26 cellular contexts compared by ENCODE assay signal in the genomic region with DNA sequence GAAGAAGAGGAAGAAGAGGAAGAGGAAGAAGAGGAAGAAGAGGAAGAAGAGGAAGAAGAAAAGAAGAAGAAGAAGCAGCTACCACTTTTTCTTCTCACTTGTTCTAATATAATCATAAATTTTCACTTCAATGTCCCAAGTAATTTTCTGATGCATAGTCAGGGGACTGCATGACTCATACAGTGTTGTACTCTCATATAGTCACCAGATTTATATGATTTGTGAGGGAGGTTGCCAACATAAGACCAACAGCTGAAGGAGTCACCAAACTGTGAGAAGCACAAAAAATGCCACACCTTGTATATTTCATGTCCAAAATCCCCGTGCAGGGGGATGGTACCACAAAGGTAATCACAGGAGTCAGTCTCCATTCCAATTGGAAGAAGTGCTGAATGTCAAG. TPM values are rescaled to one million over a fixed set of nuclear protein-coding genes. Genes with fewer than 3 reads are reported as not detected.
DNase-seq lines count a peak whose midpoint lies in the region; ATAC-seq, FAIRE-seq and TF ChIP-seq lines count a peak whose summit lies in the region.
"Had no signal": no experiment of that assay in that cellular context is flagged by ENCODE, and none has a peak within 500 bp of the region (broad histone marks: within the 10 kb centered on the region; RNA-seq: fewer than 3 reads in every experiment).

No MANE protein-coding gene starts in this region.

- H3K4me3 ChIP-seq in bronchial epithelial cell (ENCODE audit: low read depth, low read length) (no peak overlapping the region), HepG2 (replicated peaks in 1 of 3; ENCODE audit: insufficient read depth in 1 of 3, low read depth in 2 of 3, low read length in 3 of 3) (no peak overlapping the region)
- H3K4me3 ChIP-seq: BLaER1 treated with 17β-estradiol and CSF1 and Interleukin-3, amounts not matched to agents 10 nM and 100 nM; GM12878; heart right ventricle; lower lobe of right lung; ovary had no signal

- H3K36me3 ChIP-seq in bronchial epithelial cell (ENCODE audit: control insufficient read depth, insufficient read depth, low read length) (no peaks in the 10 kb centered on the region), HepG2 (replicated peaks in 1 of 2; ENCODE audit: control insufficient read depth in 1 of 2, insufficient read depth in 2 of 2, low read length in 2 of 2) (no peaks in the 10 kb centered on the region)
- H3K36me3 ChIP-seq: BLaER1 treated with 17β-estradiol and CSF1 and Interleukin-3, amounts not matched to agents 10 nM and 100 nM; heart right ventricle; lower lobe of right lung; ovary had no signal

- H3K9me3 ChIP-seq in HepG2 (ENCODE audit: low read length), result no peaks in the 10 kb centered on the region
- H3K9me3 ChIP-seq: lower lobe of right lung, ovary had no signal

- intact Hi-C loops in HepG2 (cut with micrococcal nuclease; ENCODE audit: unreplicated experiment), result no loop called here

- no peak overlapping the region for H3K4me2 ChIP-seq in HepG2 (ENCODE audit: low read depth, low read length)
- H3K4me2 ChIP-seq: BLaER1 treated with 17β-estradiol and CSF1 and Interleukin-3, amounts not matched to agents 10 nM and 100 nM had no signal

- BruUV-seq in HepG2 (replicated peaks; lab: Mats Ljungman, UMichigan), result no TSS peak

- H3K27ac ChIP-seq in HepG2 (ENCODE audit: extremely low read length, insufficient read depth, low read length), result no peak overlapping the region
- H3K27ac ChIP-seq: BLaER1 treated with 17β-estradiol and CSF1 and Interleukin-3, amounts not matched to agents 10 nM and 100 nM; heart right ventricle; lower lobe of right lung; ovary; RWPE1 had no signal

- no peaks in the 10 kb centered on the region for H3K79me2 ChIP-seq in HepG2 (ENCODE audit: insufficient read depth, low read length)

- H3K9ac ChIP-seq in HepG2 (ENCODE audit: insufficient read depth, low read depth, low read length), result no peak overlapping the region
- H3K9ac ChIP-seq: BLaER1 treated with 17β-estradiol and CSF1 and Interleukin-3, amounts not matched to agents 10 nM and 100 nM had no signal

- no peak for TF ChIP-seq POLR2A in HepG2 (IDR thresholded peaks at IDR 0.05; ENCODE audit: insufficient read depth in 1 of 2, low read depth in 2 of 2, low read length in 2 of 2)

- 0% methylated on average over 1 of the region's 1 CpG for WGBS in HepG2 (ENCODE audit: low lambda C conversion rate)

- H3K4me1 ChIP-seq in HepG2 (ENCODE audit: insufficient read depth, low read length), result no peaks in the 10 kb centered on the region
- H3K4me1 ChIP-seq: heart right ventricle, lower lobe of right lung had no signal

- DNase-seq in Caki2 (ENCODE audit: low read depth), result peak; percentile 40
- peak; percentile 66 for DNase-seq in HT1080 (ENCODE audit: low read depth)
- peak; percentile 48 for DNase-seq in bronchial epithelial cell (ENCODE audit: low read depth)
- DNase-seq in iris pigment epithelial cell (ENCODE audit: low read depth), result peak; percentile 47
- DNase-seq in HuH-7 (ENCODE audit: low spot score), result no peak
- DNase-seq in activated CD4-positive, alpha-beta T cell treated with anti-CD3 and anti-CD28 coated beads, Interleukin-2, amount 50 U/mL, for 48 hours, result no peak
- DNase-seq in HepG2 (ENCODE audit: low spot score), result no peak
- DNase-seq in cerebellar nuclear complex (lab: John Stamatoyannopoulos, UW), result no peak
- DNase-seq: activated CD8-positive, alpha-beta T cell treated with anti-CD3 and anti-CD28 coated beads, Interleukin-2, amount 10 ng/mL, durations not matched to agents 7 days and 5 days; anterior cingulate cortex; caudate nucleus; COR-L47; heart right ventricle; IMR-90; kidney glomerular epithelial cell; lower lobe of right lung; NCI-H1105 treated with DMSO at 0.1 percent for 48 hours; NCI-H2029 treated with DMSO at 0.1 percent for 48 hours; NCI-H2227 treated with DMSO at 0.1 percent for 48 hours; ovary; retina; T-helper 17 cell had no signal

- H3K27me3 ChIP-seq in bronchial epithelial cell (ENCODE audit: control insufficient read depth, insufficient read depth, low read length) (no peaks in the 10 kb centered on the region), HepG2 (ENCODE audit: control insufficient read depth in 1 of 2, insufficient read depth in 2 of 2, low read length in 2 of 2) (no peaks in the 10 kb centered on the region)
- H3K27me3 ChIP-seq: BLaER1 treated with 17β-estradiol and CSF1 and Interleukin-3, amounts not matched to agents 10 nM and 100 nM; heart right ventricle; ovary had no signal

- TF ChIP-seq CTCF in bronchial epithelial cell (IDR thresholded peaks at IDR 0.05; ENCODE audit: insufficient read depth, low read length, severe bottlenecking) (no peak), HepG2 (CRISPR knock-in tag; IDR thresholded peaks at IDR 0.05) (no peak)

- no peak for ATAC-seq in HepG2
- ATAC-seq: activated CD8-positive, alpha-beta T cell treated with anti-CD3 and anti-CD28 coated beads, Interleukin-2, amount 10 ng/mL, durations not matched to agents 7 days and 5 days; GM12878; heart right ventricle; lower lobe of right lung; T-helper 17 cell had no signal

- POLR2A ChIA-PET in HepG2 (lab: Yijun Ruan, JAX), result no interaction called here

- no peak overlapping the region for H2AFZ ChIP-seq in HepG2 (ENCODE audit: low read length)

- CTCF ChIA-PET in HepG2 (lab: Yijun Ruan, JAX; ENCODE audit: low intra/inter-chr PET ratio, low total read pairs), result no interaction called here

- H4K20me1 ChIP-seq in HepG2 (ENCODE audit: insufficient read depth, low read length), result no peaks in the 10 kb centered on the region
- H4K20me1 ChIP-seq: BLaER1 treated with 17β-estradiol and CSF1 and Interleukin-3, amounts not matched to agents 10 nM and 100 nM had no signal

- no peak for FAIRE-seq in bronchial epithelial cell (lab: Jason Lieb, UNC)
- FAIRE-seq in HepG2 (lab: Jason Lieb, UNC), result no peak
- FAIRE-seq: GM12878 had no signal

- in situ Hi-C loops in Caki2 (cut with HindIII; ENCODE audit: low pct_unique_long_range_greater_than_20kb, low sequenced_read_pairs), result no loop called here
- in situ Hi-C loops in HepG2 (cut with HindIII; ENCODE audit: extremely low pct_ligation_motif_present, low pct_unique_long_range_greater_than_20kb), result no loop called here

- no peak for TF ChIP-seq RAD21 in HepG2 (CRISPR knock-in tag; IDR thresholded peaks at IDR 0.05)

- no peak for TF ChIP-seq EP300 in HepG2 (IDR thresholded peaks at IDR 0.05; ENCODE audit: low read depth in 2 of 2, low read length in 2 of 2)
- TF ChIP-seq EP300 in HepG2 (CRISPR knock-in tag; IDR thresholded peaks at IDR 0.05; ENCODE audit: borderline replicate concordance), result no peak

TF ChIP-seq in HepG2, 621 proteins besides CTCF, POLR2A, EP300 and RAD21 (continues in another document):
- TF ChIP-seq KDM5B (CRISPR knock-in tag; IDR thresholded peaks at IDR 0.05; ENCODE audit: borderline replicate concordance) (no peak), ZNF713 (CRISPR knock-in tag; IDR thresholded peaks at IDR 0.05) (no peak), DZIP1 (CRISPR knock-in tag; IDR thresholded peaks at IDR 0.05) (no peak), ZFP62 (CRISPR knock-in tag; IDR thresholded peaks at IDR 0.05) (no peak)

RNA-seq across cellular contexts. Expression of gene DMRTA1, which starts 32.7 kb away (rescaled TPM):
- total RNA-seq in Caki2 (2014; rRNA removed; shearing (Covaris generic); ENCODE audit: low replicate concordance), result 6.0 and 7.3 TPM in 2 replicates
- total RNA-seq in HT1080 (2014; rRNA removed; shearing (Covaris generic)), result 1.3 and 1.4 TPM in 2 replicates
- 0.70 and 0.93 TPM in 2 replicates for polyA plus RNA-seq in HT1080 (2015; cell fraction: cytosol; rRNA removed)
- 1.7 and 2.1 TPM in 2 replicates for polyA plus RNA-seq in HT1080 (2015; cell fraction: nucleus; rRNA removed)
- total RNA-seq in bronchial epithelial cell (3.9 and 5.6 TPM in 2 replicates), HepG2 (2016; rRNA removed; fragmentation: Illumina TruSeq; extraction: Trizol) (0.07 and 0.13 TPM in 2 replicates)
- total RNA-seq in HepG2 (2016; cell fraction: cytosol; rRNA removed; fragmentation: Illumina TruSeq; extraction: Trizol; ENCODE audit: low read depth), result under 0.01 and 0.09 TPM in 2 replicates
- 0.09 and 0.11 TPM in 2 replicates for total RNA-seq in HepG2 (2016; cell fraction: insoluble cytoplasmic fraction; rRNA removed; fragmentation: Illumina TruSeq; extraction: Trizol)
- total RNA-seq in HepG2 (2016; cell fraction: membrane; rRNA removed; fragmentation: Illumina TruSeq; extraction: Trizol), result 0.10 and 0.12 TPM in 2 replicates
- 0.56 and 0.62 TPM in 2 replicates for total RNA-seq in HepG2 (2016; cell fraction: nucleus; rRNA removed; fragmentation: Illumina TruSeq; extraction: Trizol)
- polyA plus RNA-seq in HepG2 (2011; rRNA removed), result 0.05 and 0.16 TPM in 2 replicates
- polyA plus RNA-seq in HepG2 (2011; cell fraction: cytosol; rRNA removed), result 0.01 and 0.04 TPM in 2 replicates
- polyA plus RNA-seq in HepG2 (2011; cell fraction: nucleus; rRNA removed), result 0.11 and 0.24 TPM in 2 replicates
- polyA plus RNA-seq in HepG2 (2012), result not detected in 2 replicates
- not detected in 2 replicates for polyA plus RNA-seq in HepG2 (2016; cell fraction: cytosol; fragmentation: Illumina TruSeq; extraction: Trizol; ENCODE audit: low read depth)
- 0.03 and 0.07 TPM in 2 replicates for polyA plus RNA-seq in HepG2 (2016; cell fraction: insoluble cytoplasmic fraction; fragmentation: Illumina TruSeq; extraction: Trizol; ENCODE audit: low read depth)
- 0.03 and 0.09 TPM in 2 replicates for polyA plus RNA-seq in HepG2 (2016; cell fraction: membrane; fragmentation: Illumina TruSeq; extraction: Trizol; ENCODE audit: low read depth)
- polyA plus RNA-seq in HepG2 (2016; cell fraction: nucleus; fragmentation: Illumina TruSeq; extraction: Trizol; ENCODE audit: insufficient read depth, low read depth), result 0.08 and 0.11 TPM in 2 replicates
- 0.20 and 0.44 TPM in 2 replicates for polyA minus RNA-seq in HepG2 (2011; rRNA and poly(A)+ RNA removed; ENCODE audit: low replicate concordance)
- polyA minus RNA-seq in HepG2 (2011; cell fraction: cytosol; rRNA and poly(A)+ RNA removed), result 0.10 TPM in 1 of 2 replicates, not detected in the other
- polyA minus RNA-seq in HepG2 (2011; cell fraction: nucleus; rRNA and poly(A)+ RNA removed), result 4.8 and 5.3 TPM in 2 replicates
- total RNA-seq: activated CD8-positive, alpha-beta T cell treated with anti-CD3 and anti-CD28 coated beads, Interleukin-2, amount 10 ng/mL, durations not matched to agents 7 days and 5 days; GM12878; SK-MEL-5 had no signal
- polyA plus RNA-seq: GM12878 had no signal

Comparison
In these comparisons a context has a peak if more than half of its experiments do, and no peak if none do; other contexts are left out.
1. DNase-seq: peak in Caki2 (single experiment), HT1080 (single experiment), bronchial epithelial cell (single experiment) and iris pigment epithelial cell (single experiment); none in HuH-7 (single experiment), activated CD4-positive, alpha-beta T cell treated with anti-CD3 and anti-CD28 coated beads, Interleukin-2, amount 50 U/mL, for 48 hours (0 of 2), HepG2 (single experiment) and cerebellar nuclear complex (0 of 2).